ENCODE assay signal across 17 cellular contexts in genomic region chr7:34225193-34225592, GRCh38.
"Had no signal": no experiment of that assay in that cellular context is flagged by ENCODE, and none has a peak within 500 bp of the region (broad histone marks: within the 10 kb centered on the region; RNA-seq: fewer than 3 reads in every experiment).

No MANE protein-coding gene starts in this region.

- H3K27ac Mint-ChIP-seq: activated naive CD4-positive, alpha-beta T cell treated with anti-CD3 and anti-CD28 coated beads, Interleukin-2, amount 50 U/mL, for 72 hours; activated T-helper 17 cell treated with anti-CD3 and anti-CD28 coated beads, Interleukin-2, amount 50 U/mL, for 72 hours; mesothelial cell of epicardium; natural killer cell; progenitor cell of endocrine pancreas had no signal

- H3K27me3 Mint-ChIP-seq: progenitor cell of endocrine pancreas had no signal

- H3K36me3 Mint-ChIP-seq: activated naive CD4-positive, alpha-beta T cell treated with anti-CD3 and anti-CD28 coated beads, Interleukin-2, amount 50 U/mL, for 72 hours; mesothelial cell of epicardium; natural killer cell had no signal

- ATAC-seq: activated naive CD4-positive, alpha-beta T cell treated with anti-CD3 and anti-CD28 coated beads, Interleukin-2, amount 50 U/mL, for 72 hours; activated T-helper 17 cell treated with anti-CD3 and anti-CD28 coated beads, Interleukin-2, amount 50 U/mL, for 72 hours; gastrocnemius medialis; natural killer cell had no signal

- DNase-seq: activated CD4-positive, alpha-beta T cell treated with anti-CD3 and anti-CD28 coated beads for 1 hour; activated T-cell treated with anti-CD3 and anti-CD28 coated beads, Interleukin-2, amount 50 U/mL, for 1 hour; central memory CD4-positive, alpha-beta T cell; esophagus squamous epithelium; gastrocnemius medialis; hippocampal formation; left ventricle myocardium inferior; natural killer cell; spleen; stimulated activated CD4-positive, alpha-beta T cell treated with anti-CD3 and anti-CD28 coated beads, Interleukin-4, amount 100 ng/mL, for 1 hour; stimulated activated naive CD4-positive, alpha-beta T cell treated with Interleukin-2 at 50 U/mL for 16 hours; upper lobe of left lung; WERI-Rb-1 had no signal

- H3K4me1 Mint-ChIP-seq: activated T-helper 17 cell treated with anti-CD3 and anti-CD28 coated beads, Interleukin-2, amount 50 U/mL, for 72 hours; natural killer cell had no signal

- H3K27ac ChIP-seq: esophagus squamous epithelium, gastrocnemius medialis, left ventricle myocardium inferior, spleen, upper lobe of left lung, WERI-Rb-1 had no signal

- H3K4me3 Mint-ChIP-seq: activated T-helper 17 cell treated with anti-CD3 and anti-CD28 coated beads, Interleukin-2, amount 50 U/mL, for 72 hours; mesothelial cell of epicardium; natural killer cell had no signal
